1 cellular context compared by ENCODE assay signal in genomic region chr3:142888099-142888483, GRCh38.
TF ChIP-seq lines count a peak whose summit lies in the region.

No MANE protein-coding gene starts in this region.

TF ChIP-seq in HEK293, 187 proteins besides CTCF, POLR2A, EP300 and RAD21 (continued from another document):
- TF ChIP-seq ZBTB26 (tag by site-specific recombination; optimal IDR thresholded peaks at IDR 0.05), result no peak
- no peak for TF ChIP-seq ZBTB1 (tag by site-specific recombination; IDR thresholded peaks at IDR 0.05)
- TF ChIP-seq ZNF660 (tag by site-specific recombination; IDR thresholded peaks at IDR 0.05), result 0 out of 2 replicates have a peak, but pooled peaks have one; percentile 14
- TF ChIP-seq ZXDB (tag by site-specific recombination; IDR thresholded peaks at IDR 0.05), result 0 out of 2 replicates have a peak, but pooled peaks have one; percentile 49
- 0 out of 2 replicates have a peak, but pooled peaks have one; percentile 24 for TF ChIP-seq ZNF24 (tag by site-specific recombination; IDR thresholded peaks at IDR 0.05)
- TF ChIP-seq SP2 (tag by site-specific recombination; IDR thresholded peaks at IDR 0.05), result peak; percentile 37
- 0 out of 2 replicates have a peak, but pooled peaks have one; percentile 23 for TF ChIP-seq ZNF394 (tag by site-specific recombination; IDR thresholded peaks at IDR 0.05; ENCODE audit: borderline replicate concordance)
- no peak for TF ChIP-seq HOXD13 (CRISPR knock-in tag; IDR thresholded peaks at IDR 0.05; ENCODE audit: borderline replicate concordance)
- TF ChIP-seq ZFP69B (tag by site-specific recombination; IDR thresholded peaks at IDR 0.05), result peak; percentile 60
- peak; percentile 24; the same call in 1 of the 2 replicates for TF ChIP-seq HIC1 (tag by site-specific recombination; IDR thresholded peaks at IDR 0.05)
- TF ChIP-seq IKZF3 (tag by site-specific recombination; IDR thresholded peaks at IDR 0.05), result peak; percentile 38; the same call in 1 of the 2 replicates
- TF ChIP-seq ZNF335 (tag by site-specific recombination; conservative IDR thresholded peaks at IDR 0.05), result peak; percentile 82
